1 cellular context compared by ENCODE assay signal in genomic region chr1:205374205-205375078, GRCh38.
TF ChIP-seq lines count a peak whose summit lies in the region.

No MANE protein-coding gene starts in this region.

TF ChIP-seq in HCT116, 20 proteins besides CTCF, POLR2A, EP300 and RAD21 (continued from another document):
- TF ChIP-seq REST (IDR thresholded peaks at IDR 0.05; ENCODE audit: low read depth) (no peak), ZBTB33 (IDR thresholded peaks at IDR 0.05; ENCODE audit: extremely low read depth, insufficient replicate concordance, low read length) (no peak), JUND (IDR thresholded peaks at IDR 0.05) (peak; percentile 76), ATF3 (IDR thresholded peaks at IDR 0.05) (no peak), EZH2phosphoT487 (IDR thresholded peaks at IDR 0.05; ENCODE audit: borderline replicate concordance) (no peak), SP1 (IDR thresholded peaks at IDR 0.05; ENCODE audit: low read depth) (peak; percentile 72), TCF7L2 (IDR thresholded peaks at IDR 0.05; ENCODE audit: borderline replicate concordance, extremely low read depth, insufficient read depth, insufficient read length) (no peak), CEBPB (IDR thresholded peaks at IDR 0.05; ENCODE audit: low read depth) (no peak), SIN3A (IDR thresholded peaks at IDR 0.05; ENCODE audit: low read depth) (no peak), SRF (IDR thresholded peaks at IDR 0.05; ENCODE audit: low read depth) (peak; percentile 48; the same call in 1 of the 2 replicates), POLR2AphosphoS5 (IDR thresholded peaks at IDR 0.05; ENCODE audit: low read depth, low read length) (no peak), EZH2 (IDR thresholded peaks at IDR 0.05) (no peak)
